1 cellular context compared by ENCODE assay signal in genomic region chr7:158508321-158508720, GRCh38.
A peak's percentile ranks its signal among the peaks of the same experiment; 100 is the strongest.
TF ChIP-seq lines count a peak whose summit lies in the region.

No MANE protein-coding gene starts in this region.

TF ChIP-seq in K562, 482 proteins besides CTCF, POLR2A, EP300 and RAD21 (continued from another document):
- TF ChIP-seq NFE2L1 (tag; IDR thresholded peaks at IDR 0.05; ENCODE audit: borderline replicate concordance, low read depth) (peak; percentile 45), KLF1 (tag; IDR thresholded peaks at IDR 0.05) (0 out of 2 replicates have a peak, but pooled peaks have one; percentile 21), NFE2 (IDR thresholded peaks at IDR 0.05; ENCODE audit: low read depth) (peak; percentile 99), BHLHE40 (IDR thresholded peaks at IDR 0.05; ENCODE audit: low read length) (0 out of 2 replicates have a peak, but pooled peaks have one; percentile 21), GABPA (tag; conservative IDR thresholded peaks at IDR 0.05; ENCODE audit: low read depth) (0 out of 2 replicates have a peak, but pooled peaks have one; percentile 40), HDAC1 (IDR thresholded peaks at IDR 0.05) (peak in 1 of 2 experiments; percentile 51; a peak in 2 of 4 replicates), ATF7 (IDR thresholded peaks at IDR 0.05) (0 out of 2 replicates have a peak, but pooled peaks have one; percentile 28), C11orf30 (IDR thresholded peaks at IDR 0.05; ENCODE audit: low read depth) (peak; percentile 92), SPI1 (IDR thresholded peaks at IDR 0.05; ENCODE audit: borderline replicate concordance, low read depth, low read length) (peak; percentile 79), JUND (IDR thresholded peaks at IDR 0.05; ENCODE audit: borderline replicate concordance, low read depth, low read length) (peak; percentile 59), JUND (tag; IDR thresholded peaks at IDR 0.05; ENCODE audit: borderline replicate concordance, low read depth, low read length) (peak; percentile 53; the same call in 1 of the 3 replicates), MAFK (IDR thresholded peaks at IDR 0.05; ENCODE audit: low read length) (peak; percentile 83), ZEB2 (IDR thresholded peaks at IDR 0.05) (peak; percentile 84), TBP (optimal IDR thresholded peaks at IDR 0.05; ENCODE audit: low read depth, low read length) (peak; percentile 21), RCOR1 (IDR thresholded peaks at IDR 0.05; ENCODE audit: borderline replicate concordance in 1 of 2, low read depth in 2 of 2, low read length in 2 of 2) (peak in 1 of 2 experiments; percentile 85; a peak in 2 of 4 replicates), FOXK2 (conservative IDR thresholded peaks at IDR 0.05 in 1 of 2, IDR thresholded peaks at IDR 0.05 in 1 of 2; ENCODE audit: low read depth in 2 of 2) (0 out of 4 replicates have a peak, but pooled peaks of 1 of the 2 experiments have one; percentile 20), CREM (IDR thresholded peaks at IDR 0.05; ENCODE audit: low read depth) (0 out of 2 replicates have a peak, but pooled peaks have one; percentile 4), RBFOX2 (IDR thresholded peaks at IDR 0.05; ENCODE audit: low read depth, low read length) (peak; percentile 74), NFIC (IDR thresholded peaks at IDR 0.05) (peak; percentile 39; the same call in 1 of the 2 replicates), POLR2G (IDR thresholded peaks at IDR 0.05; ENCODE audit: low read depth, low read length) (peak; percentile 74; the same call in 1 of the 2 replicates), ZNF316 (IDR thresholded peaks at IDR 0.05) (peak; percentile 93)
